14 cellular contexts compared by ENCODE assay signal in genomic region chr2:10212827-10213226, GRCh38.
A peak's percentile ranks its signal among the peaks of the same experiment; 100 is the strongest.
DNase-seq lines count a peak whose midpoint lies in the region; ATAC-seq and TF ChIP-seq lines count a peak whose summit lies in the region.
"Had no signal": no experiment of that assay in that cellular context is flagged by ENCODE, and none has a peak within 500 bp of the region (broad histone marks: within the 10 kb centered on the region; RNA-seq: fewer than 3 reads in every experiment).

No MANE protein-coding gene starts in this region.

- H3K27me3 ChIP-seq in lower lobe of right lung (ENCODE audit: low read depth) (no peaks in the 10 kb centered on the region), HAP-1 (ENCODE audit: low read depth) (no peaks in the 10 kb centered on the region)

- intact Hi-C loops in lower lobe of right lung (cut with DNase I), result no loop called here

- in situ Hi-C loops in HAP-1 (cut with MboI; ENCODE audit: low sequenced_read_pairs), result no loop called here

- no peak for TF ChIP-seq CTCF in lower lobe of right lung (IDR thresholded peaks at IDR 0.05)

- H3K4me1 Mint-ChIP-seq in activated naive CD8-positive, alpha-beta T cell treated with anti-CD3 and anti-CD28 coated beads for 36 hours, result no peaks in the 10 kb centered on the region
- peaks cover 2% of the 10 kb centered on the region for H3K4me1 Mint-ChIP-seq in activated naive CD8-positive, alpha-beta T cell treated with anti-CD3 and anti-CD28 coated beads, Interleukin-2, amount 50 U/mL, for 24 hours
- peaks cover 4% of the 10 kb centered on the region for H3K4me1 Mint-ChIP-seq in activated T-helper 17 cell treated with anti-CD3 and anti-CD28 coated beads, Interleukin-2, amount 50 U/mL, for 72 hours
- H3K4me1 Mint-ChIP-seq in stimulated activated effector memory CD8-positive, alpha-beta T cell treated with anti-CD3 and anti-CD28 coated beads, Interleukin-12 subunit alpha, Interleukin-12 subunit beta, amount 100 ng/mL, for 72 hours, result peaks cover 5% of the 10 kb centered on the region
- H3K4me1 Mint-ChIP-seq: B cell had no signal

- H3K27ac Mint-ChIP-seq in activated naive CD8-positive, alpha-beta T cell treated with anti-CD3 and anti-CD28 coated beads for 36 hours, result peak overlapping the region; percentile 26
- no peak overlapping the region for H3K27ac Mint-ChIP-seq in activated naive CD8-positive, alpha-beta T cell treated with anti-CD3 and anti-CD28 coated beads, Interleukin-2, amount 50 U/mL, for 24 hours
- H3K27ac Mint-ChIP-seq in activated T-helper 17 cell treated with anti-CD3 and anti-CD28 coated beads, Interleukin-2, amount 50 U/mL, for 72 hours, result peak overlapping the region; percentile 9
- H3K27ac Mint-ChIP-seq in stimulated activated effector memory CD8-positive, alpha-beta T cell treated with anti-CD3 and anti-CD28 coated beads, Interleukin-12 subunit alpha, Interleukin-12 subunit beta, amount 100 ng/mL, for 72 hours, result peak overlapping the region; percentile 8
- H3K27ac Mint-ChIP-seq: B cell had no signal

- no peak overlapping the region for H3K4me3 Mint-ChIP-seq in activated naive CD8-positive, alpha-beta T cell treated with anti-CD3 and anti-CD28 coated beads for 36 hours
- H3K4me3 Mint-ChIP-seq in activated naive CD8-positive, alpha-beta T cell treated with anti-CD3 and anti-CD28 coated beads, Interleukin-2, amount 50 U/mL, for 24 hours, result no peak overlapping the region
- H3K4me3 Mint-ChIP-seq in activated T-helper 17 cell treated with anti-CD3 and anti-CD28 coated beads, Interleukin-2, amount 50 U/mL, for 72 hours, result no peak overlapping the region
- H3K4me3 Mint-ChIP-seq in stimulated activated effector memory CD8-positive, alpha-beta T cell treated with anti-CD3 and anti-CD28 coated beads, Interleukin-12 subunit alpha, Interleukin-12 subunit beta, amount 100 ng/mL, for 72 hours, result no peak overlapping the region
- H3K4me3 Mint-ChIP-seq: B cell; CD4-positive, alpha-beta memory T cell had no signal

- no peaks in the 10 kb centered on the region for H3K27me3 Mint-ChIP-seq in activated naive CD8-positive, alpha-beta T cell treated with anti-CD3 and anti-CD28 coated beads for 36 hours
- H3K27me3 Mint-ChIP-seq in activated naive CD8-positive, alpha-beta T cell treated with anti-CD3 and anti-CD28 coated beads, Interleukin-2, amount 50 U/mL, for 24 hours, result no peaks in the 10 kb centered on the region
- no peaks in the 10 kb centered on the region for H3K27me3 Mint-ChIP-seq in activated T-helper 17 cell treated with anti-CD3 and anti-CD28 coated beads, Interleukin-2, amount 50 U/mL, for 72 hours
- H3K27me3 Mint-ChIP-seq: B cell; CD4-positive, alpha-beta memory T cell had no signal

- DNase-seq in activated naive CD8-positive, alpha-beta T cell treated with anti-CD3 and anti-CD28 coated beads for 36 hours, result no peak
- no peak for DNase-seq in activated naive CD8-positive, alpha-beta T cell treated with anti-CD3 and anti-CD28 coated beads, Interleukin-2, amount 50 U/mL, for 24 hours
- DNase-seq in lower lobe of right lung (peak; percentile 4), HAP-1 (ENCODE audit: low spot score in 2 of 2) (no peak), NCI-H345 (lab: John Stamatoyannopoulos, UW) (no peak)
- DNase-seq in stimulated activated effector memory CD8-positive, alpha-beta T cell treated with anti-CD3 and anti-CD28 coated beads, Interleukin-12 subunit alpha, Interleukin-12 subunit beta, amount 100 ng/mL, for 72 hours (ENCODE audit: low spot score in 2 of 2), result no peak
- DNase-seq: C1 segment of cervical spinal cord; CD4-positive, alpha-beta memory T cell; DMS79; GM23248; H7 had no signal

- H3K36me3 ChIP-seq in lower lobe of right lung (no peaks in the 10 kb centered on the region), HAP-1 (replicated peaks) (no peaks in the 10 kb centered on the region; the same call in 1 of the 2 replicates)

- H3K4me3 ChIP-seq in lower lobe of right lung (no peak overlapping the region), HAP-1 (no peak overlapping the region)
- H3K4me3 ChIP-seq: GM12878, GM23248 had no signal

- H3K27ac ChIP-seq in lower lobe of right lung, result no peak overlapping the region
- H3K27ac ChIP-seq: GM23248 had no signal

- no peaks in the 10 kb centered on the region for H3K9me3 Mint-ChIP-seq in activated naive CD8-positive, alpha-beta T cell treated with anti-CD3 and anti-CD28 coated beads for 36 hours
- no peaks in the 10 kb centered on the region for H3K9me3 Mint-ChIP-seq in activated naive CD8-positive, alpha-beta T cell treated with anti-CD3 and anti-CD28 coated beads, Interleukin-2, amount 50 U/mL, for 24 hours
- H3K9me3 Mint-ChIP-seq in activated T-helper 17 cell treated with anti-CD3 and anti-CD28 coated beads, Interleukin-2, amount 50 U/mL, for 72 hours, result no peaks in the 10 kb centered on the region
- no peaks in the 10 kb centered on the region for H3K9me3 Mint-ChIP-seq in stimulated activated effector memory CD8-positive, alpha-beta T cell treated with anti-CD3 and anti-CD28 coated beads, Interleukin-12 subunit alpha, Interleukin-12 subunit beta, amount 100 ng/mL, for 72 hours

- no peaks in the 10 kb centered on the region for H3K36me3 Mint-ChIP-seq in activated naive CD8-positive, alpha-beta T cell treated with anti-CD3 and anti-CD28 coated beads for 36 hours
- H3K36me3 Mint-ChIP-seq in activated naive CD8-positive, alpha-beta T cell treated with anti-CD3 and anti-CD28 coated beads, Interleukin-2, amount 50 U/mL, for 24 hours (ENCODE audit: low read depth), result peaks cover 4% of the 10 kb centered on the region
- no peaks in the 10 kb centered on the region for H3K36me3 Mint-ChIP-seq in activated T-helper 17 cell treated with anti-CD3 and anti-CD28 coated beads, Interleukin-2, amount 50 U/mL, for 72 hours (ENCODE audit: low read depth)
- peaks cover 11% of the 10 kb centered on the region for H3K36me3 Mint-ChIP-seq in stimulated activated effector memory CD8-positive, alpha-beta T cell treated with anti-CD3 and anti-CD28 coated beads, Interleukin-12 subunit alpha, Interleukin-12 subunit beta, amount 100 ng/mL, for 72 hours
- H3K36me3 Mint-ChIP-seq: CD4-positive, alpha-beta memory T cell had no signal

- ATAC-seq in activated naive CD8-positive, alpha-beta T cell treated with anti-CD3 and anti-CD28 coated beads, Interleukin-2, amount 50 U/mL, for 24 hours, result no peak
- no peak for ATAC-seq in activated T-helper 17 cell treated with anti-CD3 and anti-CD28 coated beads, Interleukin-2, amount 50 U/mL, for 72 hours (replicated peaks)
- no peak for ATAC-seq in lower lobe of right lung
- ATAC-seq in stimulated activated effector memory CD8-positive, alpha-beta T cell treated with anti-CD3 and anti-CD28 coated beads, Interleukin-12 subunit alpha, Interleukin-12 subunit beta, amount 100 ng/mL, for 72 hours, result no peak
- ATAC-seq: GM12878 had no signal

- no peaks in the 10 kb centered on the region for H3K9me3 ChIP-seq in lower lobe of right lung
- no peaks in the 10 kb centered on the region for H3K9me3 ChIP-seq in HAP-1

- H3K4me1 ChIP-seq in lower lobe of right lung, result no peaks in the 10 kb centered on the region
- peaks cover 7% of the 10 kb centered on the region for H3K4me1 ChIP-seq in HAP-1
